ENCODE assay signal across 1 cellular context in genomic region chr16:55003916-55004315, GRCh38.
TF ChIP-seq lines count a peak whose summit lies in the region.

No MANE protein-coding gene starts in this region.

TF ChIP-seq in SK-N-SH, 30 proteins besides CTCF, POLR2A, EP300 and RAD21 (continued from another document):
- no peak for TF ChIP-seq USF2 (IDR thresholded peaks at IDR 0.05; ENCODE audit: borderline replicate concordance, low read depth, low read length)
- TF ChIP-seq FOXM1 (IDR thresholded peaks at IDR 0.05; ENCODE audit: low read depth): no peak
- no peak for TF ChIP-seq EZH2phosphoT487 (IDR thresholded peaks at IDR 0.05; ENCODE audit: borderline replicate concordance, low read depth)
- no peak for TF ChIP-seq SIN3A (IDR thresholded peaks at IDR 0.05; ENCODE audit: borderline replicate concordance, low read depth, low read length)
- TF ChIP-seq TEAD4 (IDR thresholded peaks at IDR 0.05; ENCODE audit: borderline replicate concordance, insufficient read depth): no peak
